In the genomic region with DNA sequence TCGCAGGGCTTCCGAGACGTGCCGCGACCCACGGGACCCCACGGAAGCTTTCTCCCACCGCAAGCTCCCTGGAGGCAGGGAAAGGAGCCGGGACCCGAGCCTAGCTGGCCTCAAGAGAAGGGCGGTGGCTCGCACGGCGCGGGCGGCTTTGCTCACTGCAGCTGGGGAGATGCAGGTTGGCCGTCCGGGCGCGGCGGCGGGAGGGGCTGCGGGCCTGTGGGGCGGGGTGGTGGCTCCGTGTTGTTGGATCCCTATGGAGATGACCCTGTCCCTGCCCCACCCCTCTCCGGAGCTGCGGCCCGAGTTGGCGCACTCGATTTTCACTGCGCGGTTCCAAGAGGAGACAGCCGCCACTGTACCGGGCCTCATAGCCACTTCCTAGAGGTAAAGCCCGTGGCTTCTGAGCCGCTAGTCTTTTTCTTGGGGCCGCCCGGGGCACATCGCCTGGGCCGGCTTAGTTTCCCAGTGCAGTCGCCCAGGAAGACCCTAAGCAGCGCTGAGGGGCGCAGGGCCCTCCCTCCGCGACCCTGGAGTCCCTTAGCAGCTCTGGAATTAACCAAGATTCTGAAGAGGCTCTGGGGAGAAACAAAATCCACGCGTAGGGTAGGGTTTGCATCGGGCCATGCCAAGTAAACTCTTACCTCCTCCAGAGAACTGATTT, we compare ENCODE assay signal across 9 cellular contexts. TPM values are rescaled to one million over a fixed set of nuclear protein-coding genes. Genes with fewer than 3 reads are reported as not detected.
DNase-seq lines count a peak whose midpoint lies in the region; ATAC-seq and TF ChIP-seq lines count a peak whose summit lies in the region.
"Had no signal": no experiment of that assay in that cellular context is flagged by ENCODE, and none has a peak within 500 bp of the region (broad histone marks: within the 10 kb centered on the region; RNA-seq: fewer than 3 reads in every experiment).

ECT2L (plus strand) TSS at position 279 of the 661 bp plus-strand sequence. CDS start 17,188 bp downstream, outside the sequence.

- intact Hi-C loops in mammary epithelial cell (cut with micrococcal nuclease): no loop called here
- intact Hi-C loops in activated CD4-positive, alpha-beta T cell treated with anti-CD3 and anti-CD28 coated beads, Interleukin-2, amount 10 ng/mL, durations not matched to agents 24 days and 14 days (cut with micrococcal nuclease): no loop called here

- no peak within 1 kb of the TSS for H3K27ac ChIP-seq in mammary epithelial cell (ENCODE audit: insufficient read depth, low read depth, low read length)
- peak within 1 kb of the TSS in 16 of 21 experiments; percentile 38 to 92 (median 70) for H3K27ac ChIP-seq in skin epidermis
- H3K27ac ChIP-seq: PC-9 had no signal

- dilution Hi-C loops in mammary epithelial cell (cut with HindIII; ENCODE audit: low sequenced_read_pairs): no loop called here

- BruUV-seq in mammary epithelial cell (replicated peaks; lab: Mats Ljungman, UMichigan): no TSS peak

- peak within 1 kb of the TSS; percentile 88 for H2AFZ ChIP-seq in mammary epithelial cell (ENCODE audit: low read depth, low read length)
- H2AFZ ChIP-seq: PC-9 had no signal

- peak within 1 kb of the TSS; percentile 62; the same call in 1 of the 2 replicates for H3K4me3 Mint-ChIP-seq in HFFc6
- no peak within 1 kb of the TSS for H3K4me3 Mint-ChIP-seq in activated CD4-positive, alpha-beta T cell treated with anti-CD3 and anti-CD28 coated beads, Interleukin-2, amount 10 ng/mL, durations not matched to agents 24 days and 14 days

- WGBS in mammary epithelial cell (ENCODE audit: low coverage, missing lambda C conversion rate): 24% methylated on average over 26 of the region's 48 CpGs

- CTCF ChIA-PET in mammary epithelial cell (lab: Charles Lee; ENCODE audit: low non-redundant PET): no interaction called here

- no peaks in the 10 kb centered on the region for H4K20me1 ChIP-seq in mammary epithelial cell (ENCODE audit: insufficient read depth, low read length)

- ATAC-seq in GM18868 (IDR thresholded peaks at IDR 0.05; ENCODE audit: unreplicated experiment): no peak

- no peaks in the 10 kb centered on the region for H3K36me3 Mint-ChIP-seq in HFFc6 (ENCODE audit: low read depth)
- H3K36me3 Mint-ChIP-seq in activated CD4-positive, alpha-beta T cell treated with anti-CD3 and anti-CD28 coated beads, Interleukin-2, amount 10 ng/mL, durations not matched to agents 24 days and 14 days (ENCODE audit: low read depth): peaks cover 6% of the 10 kb centered on the region

- DNase-seq in HFFc6 (no peak), mammary epithelial cell (peak; percentile 40), iPS-NIHi7 (ENCODE audit: extremely low spot score) (peak; percentile 81), NCI-H446 treated with DMSO at 0.1 percent for 48 hours (lab: John Stamatoyannopoulos, UW) (no peak), SKM-1 (lab: John Stamatoyannopoulos, UW; ENCODE audit: unreplicated experiment) (no peak)
- no peak for DNase-seq in activated CD4-positive, alpha-beta T cell treated with anti-CD3 and anti-CD28 coated beads, Interleukin-2, amount 10 ng/mL, durations not matched to agents 24 days and 14 days

- no peaks in the 10 kb centered on the region for H3K27me3 ChIP-seq in mammary epithelial cell (ENCODE audit: insufficient read depth, low read length)

- H3K4me3 ChIP-seq in mammary epithelial cell (replicated peaks in 1 of 3; ENCODE audit: insufficient read depth in 1 of 3, low read depth in 2 of 3, low read length in 3 of 3) (peak within 1 kb of the TSS in 2 of 3 experiments; percentile 1 to 28), skin epidermis (peak within 1 kb of the TSS in 6 of 7 experiments; percentile 14 to 32 (median 20))
- H3K4me3 ChIP-seq: PC-9 had no signal

- peaks cover 4% of the 10 kb centered on the region; the same call in 1 of the 2 replicates for H3K27me3 Mint-ChIP-seq in HFFc6 (ENCODE audit: insufficient read depth)
- peaks cover 12% of the 10 kb centered on the region for H3K27me3 Mint-ChIP-seq in activated CD4-positive, alpha-beta T cell treated with anti-CD3 and anti-CD28 coated beads, Interleukin-2, amount 10 ng/mL, durations not matched to agents 24 days and 14 days

- no peak within 1 kb of the TSS for H3K9ac ChIP-seq in mammary epithelial cell (ENCODE audit: insufficient read depth, low read length)

- no peaks in the 10 kb centered on the region for H3K79me2 ChIP-seq in mammary epithelial cell (ENCODE audit: insufficient read depth, low read length)

- peaks cover 3% of the 10 kb centered on the region for H3K4me1 ChIP-seq in mammary epithelial cell (ENCODE audit: insufficient read depth, low read length)

- no peaks in the 10 kb centered on the region for H3K9me3 Mint-ChIP-seq in HFFc6
- no peaks in the 10 kb centered on the region for H3K9me3 Mint-ChIP-seq in activated CD4-positive, alpha-beta T cell treated with anti-CD3 and anti-CD28 coated beads, Interleukin-2, amount 10 ng/mL, durations not matched to agents 24 days and 14 days

- H3K9me3 ChIP-seq in mammary epithelial cell (replicated peaks; ENCODE audit: insufficient read depth, low read length): no peaks in the 10 kb centered on the region

- in situ Hi-C loops in mammary epithelial cell (cut with MboI; ENCODE audit: low sequenced_read_pairs in 2 of 2): loop anchor here in 1 of 2 donors (10.0 kb wide), 1 partner anchor 209 kb away; no protein-coding TSS in a partner anchor

- peak within 1 kb of the TSS; percentile 79 for H3K4me2 ChIP-seq in mammary epithelial cell (ENCODE audit: insufficient read depth, low read depth, low read length)
- H3K4me2 ChIP-seq: PC-9 had no signal

- H3K36me3 ChIP-seq in mammary epithelial cell (ENCODE audit: insufficient read depth, low read length): no peaks in the 10 kb centered on the region

- no peak within 1 kb of the TSS for H3K27ac Mint-ChIP-seq in HFFc6
- no peak within 1 kb of the TSS for H3K27ac Mint-ChIP-seq in activated CD4-positive, alpha-beta T cell treated with anti-CD3 and anti-CD28 coated beads, Interleukin-2, amount 10 ng/mL, durations not matched to agents 24 days and 14 days

- no peak for TF ChIP-seq CTCF in HFFc6 (IDR thresholded peaks at IDR 0.05)
- TF ChIP-seq CTCF in mammary epithelial cell (conservative IDR thresholded peaks at IDR 0.05 in 1 of 2, IDR thresholded peaks at IDR 0.05 in 1 of 2; ENCODE audit: extremely low read depth in 1 of 2, insufficient read depth in 1 of 2, low read depth in 1 of 2, low read length in 2 of 2): no peak

- peaks cover 10% of the 10 kb centered on the region; the same call in 1 of the 2 replicates for H3K4me1 Mint-ChIP-seq in HFFc6 (ENCODE audit: low read depth)
- H3K4me1 Mint-ChIP-seq in activated CD4-positive, alpha-beta T cell treated with anti-CD3 and anti-CD28 coated beads, Interleukin-2, amount 10 ng/mL, durations not matched to agents 24 days and 14 days: no peaks in the 10 kb centered on the region

RNA-seq across cellular contexts. Expression of gene ECT2L, which starts in this region (rescaled TPM):
- total RNA-seq in HFFc6 (2021; fragmentation: NEBNext Ultra II Directional; extraction: Animal tissue kit (Norgen Biotek cat#: 25700)): not detected
- total RNA-seq in mammary epithelial cell: under 1 TPM in 1 of 2 donors, not detected in 1; under 0.01 TPM
- polyA plus RNA-seq in mammary epithelial cell: not detected
- not detected for polyA minus RNA-seq in mammary epithelial cell
- not detected in 2 replicates for total RNA-seq in activated CD4-positive, alpha-beta T cell treated with anti-CD3 and anti-CD28 coated beads, Interleukin-2, amount 10 ng/mL, durations not matched to agents 24 days and 14 days
- total RNA-seq: PC-9 had no signal

Comparison
In these comparisons a context has a peak if more than half of its experiments do, and no peak if none do; other contexts are left out.
1. Peak in DNase-seq, H3K4me3 ChIP-seq and H3K4me2 ChIP-seq in mammary epithelial cell; RNA of the gene not detected or under 1 TPM.